8 cellular contexts compared by ENCODE assay signal in the genomic region with DNA sequence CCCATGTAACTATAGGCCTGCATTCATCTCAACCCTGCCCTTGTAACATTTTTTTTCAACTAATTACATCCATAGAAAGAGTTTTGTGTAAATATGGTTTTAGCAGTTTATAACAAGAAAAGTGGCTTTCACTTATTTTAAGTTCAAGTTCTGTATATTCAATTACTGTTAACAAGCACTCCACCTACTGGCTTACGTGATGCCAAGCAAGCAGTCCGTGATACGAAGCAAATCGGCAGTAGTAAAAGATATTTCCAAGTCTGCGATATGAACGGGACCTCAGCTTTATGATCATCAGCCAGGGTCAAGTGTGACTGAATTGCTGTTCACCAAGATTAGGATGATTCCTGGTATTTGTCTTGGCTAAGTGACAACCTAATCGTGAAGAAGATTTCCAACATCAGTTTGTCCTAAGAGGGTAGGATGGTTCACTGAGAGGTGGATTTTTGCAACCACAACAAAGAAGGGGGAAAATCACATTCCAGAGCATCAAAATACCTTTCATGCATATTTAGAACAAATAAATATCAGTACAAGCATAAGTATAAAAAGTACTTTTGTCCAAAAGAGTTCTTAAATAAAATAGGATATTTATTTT.
DNase-seq lines count a peak whose midpoint lies in the region; ATAC-seq lines count a peak whose summit lies in the region.

No MANE protein-coding gene starts in this region.

- no peak for ATAC-seq in GM21619 (IDR thresholded peaks at IDR 0.05; ENCODE audit: unreplicated experiment)
- no peak for ATAC-seq in GM21381 (IDR thresholded peaks at IDR 0.05; ENCODE audit: unreplicated experiment)

- DNase-seq in DMS114 treated with DMSO at 0.1 percent for 48 hours (lab: John Stamatoyannopoulos, UW; ENCODE audit: unreplicated experiment), result peak; percentile 29
- peak; percentile 64 for DNase-seq in LHCN-M2 (ENCODE audit: low read depth)
- DNase-seq in SKM-1 (lab: John Stamatoyannopoulos, UW; ENCODE audit: unreplicated experiment), result peak; percentile 0
- DNase-seq in kidney tubule cell (ENCODE audit: low spot score), result peak; percentile 33
- no peak for DNase-seq in hepatic stellate cell (ENCODE audit: low spot score)
- DNase-seq in immature natural killer cell, result no peak

- no peaks in the 10 kb centered on the region for H3K4me1 Mint-ChIP-seq in immature natural killer cell

- H3K9me3 Mint-ChIP-seq in immature natural killer cell, result peaks cover 0 to 52% (median 11%) of the 10 kb centered on the region in 6 donors

- no peaks in the 10 kb centered on the region for H3K27me3 Mint-ChIP-seq in immature natural killer cell (ENCODE audit: low read depth in 3 of 3)

- H3K27ac Mint-ChIP-seq in immature natural killer cell, result no peak overlapping the region

- no peaks in the 10 kb centered on the region for H3K36me3 Mint-ChIP-seq in immature natural killer cell

- no peak overlapping the region for H3K4me3 Mint-ChIP-seq in immature natural killer cell

Comparison
In these comparisons a context has a peak if more than half of its experiments do, and no peak if none do; other contexts are left out.
1. DNase-seq: peak in DMS114 treated with DMSO at 0.1 percent for 48 hours (single experiment), LHCN-M2 (single experiment), SKM-1 (single experiment) and kidney tubule cell (single experiment); none in hepatic stellate cell (single experiment) and immature natural killer cell (0 of 3).